Comparison of ENCODE assay signal across 1 cellular context in the genomic region with DNA sequence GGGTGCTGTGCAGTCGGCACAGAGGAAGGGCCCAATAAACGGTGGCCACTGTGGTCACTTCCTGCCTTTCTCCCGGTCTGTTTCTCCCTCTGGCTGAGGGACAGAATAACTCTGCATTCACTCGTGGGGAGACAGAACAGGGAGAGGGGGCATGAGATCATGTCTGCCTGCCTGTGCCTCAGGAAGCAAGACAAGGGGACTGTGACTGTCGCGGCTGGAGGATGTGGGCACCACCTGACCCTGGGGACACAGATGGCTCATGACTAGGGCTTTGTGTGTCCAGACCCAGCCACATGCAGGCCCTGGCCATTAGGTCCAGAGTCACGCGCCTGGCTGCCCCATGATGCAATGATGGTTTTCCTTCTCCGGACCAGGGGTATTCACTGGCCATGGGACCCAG.
TF ChIP-seq lines count a peak whose summit lies in the region.

No MANE protein-coding gene starts in this region.

TF ChIP-seq in endothelial cell of umbilical vein, 7 proteins besides CTCF, POLR2A, EP300 and RAD21:
- no peak for TF ChIP-seq GATA2 (IDR thresholded peaks at IDR 0.05; ENCODE audit: insufficient read depth, insufficient read length, low read depth, low read length)
- TF ChIP-seq POLR2AphosphoS5 (IDR thresholded peaks at IDR 0.05; ENCODE audit: insufficient read depth, low read depth, low read length) = no peak
- no peak for TF ChIP-seq JUN (IDR thresholded peaks at IDR 0.05; ENCODE audit: borderline replicate concordance, insufficient read depth, insufficient read length, low read depth)
- no peak for TF ChIP-seq FOS (IDR thresholded peaks at IDR 0.05; ENCODE audit: borderline replicate concordance, insufficient read depth, low read length)
- TF ChIP-seq, protein P1, sequence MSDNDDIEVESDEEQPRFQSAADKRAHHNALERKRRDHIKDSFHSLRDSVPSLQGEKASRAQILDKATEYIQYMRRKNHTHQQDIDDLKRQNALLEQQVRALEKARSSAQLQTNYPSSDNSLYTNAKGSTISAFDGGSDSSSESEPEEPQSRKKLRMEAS (IDR thresholded peaks at IDR 0.05; ENCODE audit: insufficient read depth, insufficient read length) = no peak
- no peak for TF ChIP-seq EZH2 (IDR thresholded peaks at IDR 0.05; ENCODE audit: borderline replicate concordance, low read depth, low read length, severe bottlenecking)
- TF ChIP-seq MYC (IDR thresholded peaks at IDR 0.05; ENCODE audit: low read depth, low read length) = no peak
